ENCODE assay signal across 8 cellular contexts in genomic region chr17:40026816-40027613, GRCh38. TPM values are rescaled to one million over a fixed set of nuclear protein-coding genes. Genes with fewer than 3 reads are reported as not detected.
DNase-seq lines count a peak whose midpoint lies in the region; ATAC-seq and TF ChIP-seq lines count a peak whose summit lies in the region.

No MANE protein-coding gene starts in this region.

- no peaks in the 10 kb centered on the region for H3K9me2 ChIP-seq in DOHH2 (replicated peaks; ENCODE audit: control insufficient read depth, low read length)

- TF ChIP-seq CTCF in DOHH2 (IDR thresholded peaks at IDR 0.05; ENCODE audit: low read depth, low read length, poor library complexity, severe bottlenecking) (peak; percentile 90), RWPE1 (conservative IDR thresholded peaks at IDR 0.05; ENCODE audit: low read depth) (peak; percentile 88), stomach (IDR thresholded peaks at IDR 0.05) (peak in 5 of 7 experiments; percentile 80 to 96 (median 93))

- no peak overlapping the region for H2AFZ ChIP-seq in neuronal stem cell (ENCODE audit: low read length)

- peak overlapping the region; percentile 38 for H3K4me3 Mint-ChIP-seq in activated T-helper 17 cell treated with anti-CD3 and anti-CD28 coated beads, Interleukin-2, amount 50 U/mL, for 72 hours

- H3K4ac ChIP-seq in neuronal stem cell (ENCODE audit: low read length) = no peak overlapping the region

- no peak for TF ChIP-seq POLR2A in stomach (IDR thresholded peaks at IDR 0.05)

- H2BK12ac ChIP-seq in neuronal stem cell (ENCODE audit: low read length) = no peak overlapping the region

- H3K4me1 ChIP-seq in DOHH2 (ENCODE audit: control insufficient read depth, low read length) = no peaks in the 10 kb centered on the region
- H3K4me1 ChIP-seq in neuronal stem cell (ENCODE audit: control insufficient read depth in 2 of 2, insufficient read depth in 1 of 2, low read depth in 1 of 2, low read length in 2 of 2) = peaks cover 0 to 1% of the 10 kb centered on the region in 2 donors
- H3K4me1 ChIP-seq in stomach = peaks cover 44 to 58% (median 52%) of the 10 kb centered on the region in 4 donors

- POLR2A ChIA-PET in RWPE1 (lab: Yijun Ruan, JAX; ENCODE audit: low non-redundant PET) = no interaction called here

- H3K36me3 ChIP-seq in DOHH2 (ENCODE audit: control insufficient read depth, low read length) = peaks cover 56% of the 10 kb centered on the region
- H3K36me3 ChIP-seq in neuronal stem cell (replicated peaks in 1 of 2; ENCODE audit: control insufficient read depth in 2 of 2, insufficient read depth in 2 of 2, low read length in 2 of 2) = peaks cover 51 to 93% of the 10 kb centered on the region in 2 donors
- peaks cover 62 to 93% (median 86%) of the 10 kb centered on the region in 4 donors for H3K36me3 ChIP-seq in stomach

- no peak overlapping the region for H2BK120ac ChIP-seq in neuronal stem cell (ENCODE audit: low read depth, low read length)

- no peaks in the 10 kb centered on the region for H3F3A ChIP-seq in DOHH2 (ENCODE audit: control insufficient read depth, insufficient read depth)

- CTCF ChIA-PET in RWPE1 (lab: Yijun Ruan, JAX) = interaction anchor here (0.6 to 3.9 kb wide), 25 partner anchors 8 to 675 kb away, joined by 3 to 57 read pairs (median 4); partner anchors contain the start of gene CSF3

- H3K27ac ChIP-seq in DOHH2 (ENCODE audit: low read depth, low read length) (no peak overlapping the region), RWPE1 (peak overlapping the region; percentile 99), neuronal stem cell (replicated peaks; ENCODE audit: low read length) (no peak overlapping the region), stomach (peak overlapping the region in 2 of 5 donors; percentile 32 to 44)

- peak; percentile 92 for ATAC-seq in activated T-helper 17 cell treated with anti-CD3 and anti-CD28 coated beads, Interleukin-2, amount 50 U/mL, for 72 hours (replicated peaks)
- ATAC-seq in HG02973 (IDR thresholded peaks at IDR 0.05; ENCODE audit: unreplicated experiment) = no peak

- no peaks in the 10 kb centered on the region for H4K20me1 ChIP-seq in DOHH2 (ENCODE audit: control insufficient read depth, insufficient read depth, low read depth, low read length)

- no peak overlapping the region for H3K9ac ChIP-seq in neuronal stem cell (ENCODE audit: low read depth, low read length, poor library complexity)

- no peaks in the 10 kb centered on the region for H3K9me3 Mint-ChIP-seq in activated T-helper 17 cell treated with anti-CD3 and anti-CD28 coated beads, Interleukin-2, amount 50 U/mL, for 72 hours

- H3K4me2 ChIP-seq in DOHH2 (ENCODE audit: low read length) (no peak overlapping the region), neuronal stem cell (ENCODE audit: insufficient read depth, low read length, poor library complexity, severe bottlenecking) (no peak overlapping the region)

- no peak for TF ChIP-seq EP300 in stomach (IDR thresholded peaks at IDR 0.05)

- DNase-seq in LHCN-M2 (ENCODE audit: low read depth) (peak; percentile 80), RWPE1 (ENCODE audit: low spot score) (peak; percentile 86), fibroblast of the conjunctiva (ENCODE audit: low read depth) (peak; percentile 68), neuronal stem cell (ENCODE audit: low spot score) (peak; percentile 83), stomach (peak; percentile 86)

- intact Hi-C loops in stomach (cut with DNase I; ENCODE audit: low total_unique reads) = loop anchor here (10.0 kb wide), 1 partner anchor 58 kb away; no protein-coding TSS in a partner anchor

- H2AK5ac ChIP-seq in neuronal stem cell (ENCODE audit: low read depth, low read length) = peak overlapping the region; percentile 91

- WGBS in neuronal stem cell (ENCODE audit: extremely low coverage in 2 of 2, insufficient read length in 2 of 2, insufficient replicate concordance in 1 of 2), 2 donors = no CpG with 5 or more reads among the region's 33 CpGs
- 22 to 30% (median 27%) methylated on average over 24 to 33 of the region's 33 CpGs for WGBS in stomach, 5 donors

- no peak overlapping the region for H3K27ac Mint-ChIP-seq in activated T-helper 17 cell treated with anti-CD3 and anti-CD28 coated beads, Interleukin-2, amount 50 U/mL, for 72 hours

- H2BK5ac ChIP-seq in neuronal stem cell (ENCODE audit: low read length) = peak overlapping the region; percentile 44

- no peak overlapping the region for H4K8ac ChIP-seq in neuronal stem cell (ENCODE audit: low read depth, low read length)

- H3K27me3 Mint-ChIP-seq in activated T-helper 17 cell treated with anti-CD3 and anti-CD28 coated beads, Interleukin-2, amount 50 U/mL, for 72 hours = no peaks in the 10 kb centered on the region

- peak overlapping the region; percentile 77 for H3K18ac ChIP-seq in neuronal stem cell (ENCODE audit: low read length)

- no peaks in the 10 kb centered on the region for H3K79me2 ChIP-seq in DOHH2 (ENCODE audit: control insufficient read depth, low read length)

- peaks cover 81% of the 10 kb centered on the region for H3K36me3 Mint-ChIP-seq in activated T-helper 17 cell treated with anti-CD3 and anti-CD28 coated beads, Interleukin-2, amount 50 U/mL, for 72 hours (ENCODE audit: low read depth)

- H2BK15ac ChIP-seq in neuronal stem cell (ENCODE audit: low read length) = peak overlapping the region; percentile 45

- H4K91ac ChIP-seq in neuronal stem cell (ENCODE audit: low read depth, low read length, poor library complexity) = no peak overlapping the region

- no peaks in the 10 kb centered on the region for H3K9me3 ChIP-seq in DOHH2 (ENCODE audit: control insufficient read depth, insufficient read depth, low read length)
- no peaks in the 10 kb centered on the region for H3K9me3 ChIP-seq in neuronal stem cell (replicated peaks in 1 of 2; ENCODE audit: control insufficient read depth in 2 of 2, insufficient read depth in 1 of 2, low read depth in 1 of 2, low read length in 2 of 2)
- no peaks in the 10 kb centered on the region for H3K9me3 ChIP-seq in stomach

- H3K4me1 Mint-ChIP-seq in activated T-helper 17 cell treated with anti-CD3 and anti-CD28 coated beads, Interleukin-2, amount 50 U/mL, for 72 hours = peaks cover 14% of the 10 kb centered on the region

- H3K4me3 ChIP-seq in DOHH2 (ENCODE audit: low read length) = no peak overlapping the region
- H3K4me3 ChIP-seq in neuronal stem cell (ENCODE audit: low read length in 2 of 2) = peak overlapping the region in 1 of 2 donors; percentile 21
- no peak overlapping the region for H3K4me3 ChIP-seq in stomach

- no peaks in the 10 kb centered on the region for H3K79me1 ChIP-seq in neuronal stem cell (ENCODE audit: low read depth, low read length)

- H3K23ac ChIP-seq in neuronal stem cell (ENCODE audit: low read depth, low read length, poor library complexity) = peak overlapping the region; percentile 9

- H3K27me3 ChIP-seq in DOHH2 (ENCODE audit: control insufficient read depth, low read length) (no peaks in the 10 kb centered on the region), neuronal stem cell (ENCODE audit: control insufficient read depth in 3 of 3, insufficient read depth in 3 of 3, low read depth in 1 of 3, low read length in 3 of 3) (no peaks in the 10 kb centered on the region), stomach (no peaks in the 10 kb centered on the region)

- H3K14ac ChIP-seq in neuronal stem cell (ENCODE audit: low read length) = no peak overlapping the region

RNA-seq across cellular contexts. Expression of gene CSF3, which starts 11.8 kb away (rescaled TPM):
- total RNA-seq in LHCN-M2 (2014; rRNA removed) (5.1 and 6.7 TPM in 2 replicates), stomach (1 to 10 TPM in 2 of 5 donors, under 1 TPM in 1, not detected in 2; 0.55 to 1.7 (median 1.2) TPM)
- 1.1 TPM for polyA plus RNA-seq in LHCN-M2 (2012)
- total RNA-seq in activated T-helper 17 cell treated with anti-CD3 and anti-CD28 coated beads, Interleukin-2, amount 50 U/mL, for 72 hours = not detected
- polyA plus RNA-seq in neuronal stem cell (2013, experiment 1 of 2) = not detected
- polyA plus RNA-seq in neuronal stem cell (2013, experiment 2 of 2) = not detected
- polyA plus RNA-seq in stomach = 10 to 100 TPM in 1 of 3 donors, 1 to 10 TPM in 2; 1.4 to 16.2 (median 4.0) TPM

RNA-seq across cellular contexts. Expression of gene MED24, which starts 27.2 kb away (rescaled TPM):
- total RNA-seq in LHCN-M2 (2014; rRNA removed) (52.9 and 65.1 TPM in 2 replicates), stomach (100 to 1,000 TPM in 2 of 5 donors, 10 to 100 TPM in 3; 55.4 to 336 (median 91.6) TPM)
- 36.8 TPM for polyA plus RNA-seq in LHCN-M2 (2012)
- total RNA-seq in activated T-helper 17 cell treated with anti-CD3 and anti-CD28 coated beads, Interleukin-2, amount 50 U/mL, for 72 hours = 100 to 1,000 TPM in 1 of 2 donors, 10 to 100 TPM in 1; 83.5 to 140 TPM
- 61.9 TPM for polyA plus RNA-seq in neuronal stem cell (2013, experiment 1 of 2)
- polyA plus RNA-seq in neuronal stem cell (2013, experiment 2 of 2) = 61.2 TPM
- polyA plus RNA-seq in stomach = 10 to 100 TPM; 24.1 to 49.5 (median 32.7) TPM

RNA-seq across cellular contexts. Expression of gene THRA, which starts 35.8 kb away (rescaled TPM):
- total RNA-seq in LHCN-M2 (2014; rRNA removed) (22.3 and 32.5 TPM in 2 replicates), stomach (10 to 100 TPM; 21.1 to 52.2 (median 38.4) TPM)
- polyA plus RNA-seq in LHCN-M2 (2012) = 26.6 TPM
- 10 to 100 TPM; 10.3 to 14.4 TPM for total RNA-seq in activated T-helper 17 cell treated with anti-CD3 and anti-CD28 coated beads, Interleukin-2, amount 50 U/mL, for 72 hours
- 13.2 TPM for polyA plus RNA-seq in neuronal stem cell (2013, experiment 1 of 2)
- polyA plus RNA-seq in neuronal stem cell (2013, experiment 2 of 2) = 13.2 TPM
- polyA plus RNA-seq in stomach = 10 to 100 TPM; 21.4 to 37.0 (median 26.4) TPM

RNA-seq across cellular contexts. Expression of gene PSMD3, which starts 46.4 kb away (rescaled TPM):
- 153 and 159 TPM in 2 replicates for total RNA-seq in LHCN-M2 (2014; rRNA removed)
- polyA plus RNA-seq in LHCN-M2 (2012) = 127 TPM
- 100 to 1,000 TPM in 1 of 2 donors, 10 to 100 TPM in 1; 97.6 to 159 TPM for total RNA-seq in activated T-helper 17 cell treated with anti-CD3 and anti-CD28 coated beads, Interleukin-2, amount 50 U/mL, for 72 hours
- polyA plus RNA-seq in neuronal stem cell (2013, experiment 1 of 2) = 102 TPM
- 99.7 TPM for polyA plus RNA-seq in neuronal stem cell (2013, experiment 2 of 2)
- total RNA-seq in stomach = 100 to 1,000 TPM in 1 of 5 donors, 10 to 100 TPM in 4; 13.4 to 140 (median 41.7) TPM
- 10 to 100 TPM; 45.9 to 53.8 (median 51.2) TPM for polyA plus RNA-seq in stomach
